Comparison of ENCODE assay signal across 8 cellular contexts in genomic region chr22:37186997-37187522, GRCh38. TPM values are rescaled to one million over a fixed set of nuclear protein-coding genes. Genes with fewer than 3 reads are reported as not detected.
DNase-seq lines count a peak whose midpoint lies in the region; ATAC-seq and TF ChIP-seq lines count a peak whose summit lies in the region.

No MANE protein-coding gene starts in this region.

- H3K4me3 Mint-ChIP-seq in HFFc6, result peak overlapping the region; percentile 88
- peak overlapping the region; percentile 63 for H3K4me3 Mint-ChIP-seq in stimulated activated effector memory CD8-positive, alpha-beta T cell treated with anti-CD3 and anti-CD28 coated beads, Interleukin-12 subunit alpha, Interleukin-12 subunit beta, amount 100 ng/mL, for 72 hours

- H3K36me3 ChIP-seq in adipocyte (ENCODE audit: control insufficient read depth, insufficient read depth, low read length, severe bottlenecking), result no peaks in the 10 kb centered on the region

- peak overlapping the region; percentile 96 for H3K27ac Mint-ChIP-seq in HFFc6
- H3K27ac Mint-ChIP-seq in stimulated activated effector memory CD8-positive, alpha-beta T cell treated with anti-CD3 and anti-CD28 coated beads, Interleukin-12 subunit alpha, Interleukin-12 subunit beta, amount 100 ng/mL, for 72 hours, result peak overlapping the region; percentile 83

- no peak for TF ChIP-seq CTCF in HFFc6 (IDR thresholded peaks at IDR 0.05)

- no peaks in the 10 kb centered on the region for H3K9me3 ChIP-seq in adipocyte (ENCODE audit: control insufficient read depth, low read length)
- H3K9me3 ChIP-seq in iPS-18c (ENCODE audit: control insufficient read depth, insufficient read depth, low read length), result no peaks in the 10 kb centered on the region

- H3K9me3 Mint-ChIP-seq in HFFc6, result no peaks in the 10 kb centered on the region
- H3K9me3 Mint-ChIP-seq in stimulated activated effector memory CD8-positive, alpha-beta T cell treated with anti-CD3 and anti-CD28 coated beads, Interleukin-12 subunit alpha, Interleukin-12 subunit beta, amount 100 ng/mL, for 72 hours, result no peaks in the 10 kb centered on the region

- H3K27me3 ChIP-seq in adipocyte (replicated peaks; ENCODE audit: control insufficient read depth, insufficient read depth, low read length), result no peaks in the 10 kb centered on the region

- DNase-seq in HFFc6 (no peak), adipocyte (ENCODE audit: low read depth) (no peak)
- no peak for DNase-seq in stimulated activated effector memory CD8-positive, alpha-beta T cell treated with anti-CD3 and anti-CD28 coated beads, Interleukin-12 subunit alpha, Interleukin-12 subunit beta, amount 100 ng/mL, for 72 hours (ENCODE audit: low spot score in 2 of 2)
- DNase-seq in activated effector memory CD4-positive, alpha-beta T cell treated with Interleukin-2 at 50 U/mL for 16 hours, result no peak

- no peak for ATAC-seq in stimulated activated effector memory CD8-positive, alpha-beta T cell treated with anti-CD3 and anti-CD28 coated beads, Interleukin-12 subunit alpha, Interleukin-12 subunit beta, amount 100 ng/mL, for 72 hours
- ATAC-seq in HG03520 (IDR thresholded peaks at IDR 0.05; ENCODE audit: unreplicated experiment) (no peak), esophagus mucosa (no peak), GM18870 (IDR thresholded peaks at IDR 0.05; ENCODE audit: unreplicated experiment) (no peak)

- no peaks in the 10 kb centered on the region for H3K36me3 Mint-ChIP-seq in HFFc6 (ENCODE audit: low read depth)
- peaks cover 6% of the 10 kb centered on the region for H3K36me3 Mint-ChIP-seq in stimulated activated effector memory CD8-positive, alpha-beta T cell treated with anti-CD3 and anti-CD28 coated beads, Interleukin-12 subunit alpha, Interleukin-12 subunit beta, amount 100 ng/mL, for 72 hours

- peaks cover 29% of the 10 kb centered on the region for H3K4me1 ChIP-seq in adipocyte (ENCODE audit: control insufficient read depth, insufficient read depth, low read length)

- peaks cover 47% of the 10 kb centered on the region for H3K4me1 Mint-ChIP-seq in HFFc6 (ENCODE audit: low read depth)
- peaks cover 60% of the 10 kb centered on the region for H3K4me1 Mint-ChIP-seq in stimulated activated effector memory CD8-positive, alpha-beta T cell treated with anti-CD3 and anti-CD28 coated beads, Interleukin-12 subunit alpha, Interleukin-12 subunit beta, amount 100 ng/mL, for 72 hours

- no peaks in the 10 kb centered on the region for H3K27me3 Mint-ChIP-seq in HFFc6 (ENCODE audit: insufficient read depth)

- H3K4me3 ChIP-seq in adipocyte (ENCODE audit: low read length) (peak overlapping the region; percentile 78), iPS-18c (ENCODE audit: insufficient read depth, low read depth, low read length) (peak overlapping the region; percentile 35; the same call in 1 of the 2 replicates)

- peak overlapping the region; percentile 84 for H3K9ac ChIP-seq in adipocyte (ENCODE audit: low read length)

RNA-seq across cellular contexts. Expression of gene C1QTNF6, which starts 1.0 kb away (rescaled TPM):
- total RNA-seq in HFFc6 (2021; fragmentation: NEBNext Ultra II Directional; extraction: Animal tissue kit (Norgen Biotek cat#: 25700)), result 1 to 10 TPM; 3.3 to 5.0 (median 4.0) TPM
- 2.0 TPM for total RNA-seq in esophagus mucosa

RNA-seq across cellular contexts. Expression of gene SSTR3, which starts 25.2 kb away (rescaled TPM):
- not detected for total RNA-seq in HFFc6 (2021; fragmentation: NEBNext Ultra II Directional; extraction: Animal tissue kit (Norgen Biotek cat#: 25700))
- not detected for total RNA-seq in esophagus mucosa

RNA-seq across cellular contexts. Expression of gene IL2RB, which starts 37.3 kb away (rescaled TPM):
- total RNA-seq in HFFc6 (2021; fragmentation: NEBNext Ultra II Directional; extraction: Animal tissue kit (Norgen Biotek cat#: 25700)), result not detected
- 3.1 TPM for total RNA-seq in esophagus mucosa

RNA-seq across cellular contexts. Expression of gene RAC2, which starts 57.0 kb away (rescaled TPM):
- total RNA-seq in HFFc6 (2021; fragmentation: NEBNext Ultra II Directional; extraction: Animal tissue kit (Norgen Biotek cat#: 25700)), result 10 to 100 TPM; 29.9 to 57.2 (median 53.5) TPM
- 19.0 TPM for total RNA-seq in esophagus mucosa
